ENCODE assay signal across 8 cellular contexts in the genomic region with DNA sequence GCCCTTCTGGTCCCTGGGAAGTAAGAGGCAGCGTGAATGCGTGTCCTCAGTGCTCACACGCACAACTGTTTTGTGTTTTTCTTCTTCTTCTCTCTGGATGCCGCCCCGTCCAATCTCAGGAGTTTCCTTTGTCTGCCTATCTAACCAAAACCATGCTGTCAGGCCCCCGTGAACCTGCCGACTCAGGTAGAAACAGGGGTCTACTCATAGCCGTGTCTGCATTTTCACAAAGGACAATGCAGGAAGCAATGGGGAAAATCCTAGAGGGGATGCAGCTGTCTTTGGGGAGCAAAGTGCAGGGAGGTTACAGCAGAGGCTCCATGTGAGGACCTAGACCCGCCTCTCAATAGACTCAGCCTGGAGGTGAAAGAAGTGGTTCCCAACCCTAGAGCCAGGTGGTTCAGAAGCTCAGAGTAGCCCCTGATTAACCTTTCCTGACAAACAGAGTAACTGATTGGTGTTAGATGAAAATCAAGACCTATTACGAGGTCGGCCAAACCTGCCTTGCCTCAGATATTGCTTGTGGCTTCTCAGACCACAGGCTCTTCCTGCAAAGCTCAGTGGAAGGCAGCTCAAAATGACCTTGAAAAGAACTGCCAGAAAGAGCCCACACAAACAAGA. TPM values are rescaled to one million over a fixed set of nuclear protein-coding genes. Genes with fewer than 3 reads are reported as not detected.
DNase-seq lines count a peak whose midpoint lies in the region; ATAC-seq and TF ChIP-seq lines count a peak whose summit lies in the region.

No MANE protein-coding gene starts in this region.

- H3K9me3 Mint-ChIP-seq in CD14-positive monocyte, result peaks cover 0 to 4% (median 2%) of the 10 kb centered on the region in 7 donors

- H3K27ac Mint-ChIP-seq in CD14-positive monocyte, result peak overlapping the region in 1 of 7 donors; percentile 55

- no peaks in the 10 kb centered on the region for H3K36me3 Mint-ChIP-seq in CD14-positive monocyte

- TF ChIP-seq CTCF in CD14-positive monocyte (IDR thresholded peaks at IDR 0.05), result no peak

- peak; percentile 51 for ATAC-seq in HG03135 (IDR thresholded peaks at IDR 0.05; ENCODE audit: unreplicated experiment)
- ATAC-seq in left ventricle myocardium superior, result no peak

- DNase-seq in stimulated activated CD4-positive, alpha-beta T cell treated with anti-CD3 and anti-CD28 coated beads, Interleukin-2, amount 100 ng/mL, for 24 hours, result peak; percentile 36 to 44
- no peak for DNase-seq in stimulated activated CD4-positive, alpha-beta T cell treated with anti-CD3 and anti-CD28 coated beads, Interleukin-4, amount 100 ng/mL, for 4 hours
- peak; percentile 58 to 62 for DNase-seq in activated T-cell treated with anti-CD3 and anti-CD28 coated beads, Interleukin-2, amount 50 U/mL, for 48 hours
- DNase-seq in kidney tubule cell (ENCODE audit: low spot score) (no peak), amygdala (lab: John Stamatoyannopoulos, UW) (no peak), CD14-positive monocyte (ENCODE audit: low spot score) (no peak), left ventricle myocardium superior (no peak)

- intact Hi-C loops in CD14-positive monocyte (cut with micrococcal nuclease), result no loop called here
- intact Hi-C loops in left ventricle myocardium superior (cut with micrococcal nuclease), result no loop called here

- H3K27me3 Mint-ChIP-seq in CD14-positive monocyte (ENCODE audit: low read depth in 3 of 3), result no peaks in the 10 kb centered on the region

- H3K4me1 Mint-ChIP-seq in CD14-positive monocyte, result peaks cover 12% of the 10 kb centered on the region

- H3K4me3 Mint-ChIP-seq in CD14-positive monocyte, result peak overlapping the region in 1 of 2 donors; percentile 2

RNA-seq across cellular contexts. Expression of a gene that starts 49.3 kb away (rescaled TPM):
- 1 to 10 TPM in 1 of 2 donors, under 1 TPM in 1; 0.53 to 1.1 TPM for polyA plus RNA-seq in CD14-positive monocyte
- total RNA-seq in left ventricle myocardium superior, result 0.92 TPM

Comparison
In these comparisons a context has a peak if more than half of its experiments do, and no peak if none do; other contexts are left out.
1. DNase-seq: peak in stimulated activated CD4-positive, alpha-beta T cell treated with anti-CD3 and anti-CD28 coated beads, Interleukin-2, amount 100 ng/mL, for 24 hours (2 of 2) and activated T-cell treated with anti-CD3 and anti-CD28 coated beads, Interleukin-2, amount 50 U/mL, for 48 hours (2 of 2); none in stimulated activated CD4-positive, alpha-beta T cell treated with anti-CD3 and anti-CD28 coated beads, Interleukin-4, amount 100 ng/mL, for 4 hours (0 of 2), kidney tubule cell (single experiment), amygdala (0 of 56), CD14-positive monocyte (single experiment) and left ventricle myocardium superior (single experiment).